Comparison of ENCODE assay signal across 25 cellular contexts in the genomic region with DNA sequence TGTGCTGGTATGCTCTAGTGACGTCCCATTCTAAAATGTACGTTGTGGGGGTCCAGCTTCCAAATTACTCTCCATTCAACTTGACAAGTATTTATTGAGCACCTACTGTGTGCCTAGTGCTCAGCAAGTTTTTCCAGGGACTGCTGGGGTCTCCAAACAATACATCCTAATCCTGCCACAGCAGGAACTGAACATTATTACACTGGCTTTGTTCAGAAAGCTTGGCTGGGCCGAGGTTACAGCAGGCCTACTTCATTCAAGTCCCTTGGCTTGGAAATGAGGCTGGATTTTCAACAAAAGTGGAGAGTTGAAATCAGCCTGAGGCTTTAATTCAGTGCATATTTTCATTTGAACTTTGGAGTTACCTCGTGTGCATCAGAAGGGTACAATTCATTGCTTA.
"Had no signal": no experiment of that assay in that cellular context is flagged by ENCODE, and none has a peak within 500 bp of the region (broad histone marks: within the 10 kb centered on the region; RNA-seq: fewer than 3 reads in every experiment).

No MANE protein-coding gene starts in this region.

- H3K79me2 ChIP-seq: parathyroid adenoma had no signal

- H3K9me3 Mint-ChIP-seq: effector memory CD8-positive, alpha-beta T cell; stimulated activated naive CD8-positive, alpha-beta T cell treated with anti-CD3 and anti-CD28 coated beads, Interleukin-15, amount 100 ng/mL, for 72 hours had no signal

- H3K27me3 ChIP-seq: colonic mucosa, neutrophil, suprapubic skin, vagina had no signal

- H3K9me3 ChIP-seq: colonic mucosa, lower lobe of right lung, neutrophil, suprapubic skin, vagina had no signal

- H3K4me1 ChIP-seq: colonic mucosa, lower lobe of right lung, parathyroid adenoma, right lobe of liver, suprapubic skin, vagina had no signal

- H3K27ac ChIP-seq: colonic mucosa, lower lobe of right lung, neutrophil, parathyroid adenoma, right lobe of liver, suprapubic skin, vagina had no signal

- H3K4me3 Mint-ChIP-seq: effector memory CD8-positive, alpha-beta T cell; immature natural killer cell; naive thymus-derived CD8-positive, alpha-beta T cell; nephron progenitor cell; stimulated activated naive CD8-positive, alpha-beta T cell treated with anti-CD3 and anti-CD28 coated beads, Interleukin-15, amount 100 ng/mL, for 72 hours had no signal

- H3K36me3 Mint-ChIP-seq: immature natural killer cell; naive thymus-derived CD8-positive, alpha-beta T cell had no signal

- H3K27me3 Mint-ChIP-seq: progenitor cell of endocrine pancreas; stimulated activated naive CD8-positive, alpha-beta T cell treated with anti-CD3 and anti-CD28 coated beads, Interleukin-15, amount 100 ng/mL, for 72 hours had no signal

- H3K4me1 Mint-ChIP-seq: immature natural killer cell; naive thymus-derived CD8-positive, alpha-beta T cell; stimulated activated naive CD8-positive, alpha-beta T cell treated with anti-CD3 and anti-CD28 coated beads, Interleukin-15, amount 100 ng/mL, for 72 hours had no signal

- H2AFZ ChIP-seq: parathyroid adenoma had no signal

- H3K4me3 ChIP-seq: colonic mucosa, lower lobe of right lung, right lobe of liver, suprapubic skin, vagina had no signal

- H3K27ac Mint-ChIP-seq: effector memory CD8-positive, alpha-beta T cell; immature natural killer cell; naive thymus-derived CD8-positive, alpha-beta T cell; nephron progenitor cell; progenitor cell of endocrine pancreas; stimulated activated naive CD8-positive, alpha-beta T cell treated with anti-CD3 and anti-CD28 coated beads, Interleukin-15, amount 100 ng/mL, for 72 hours had no signal

- ATAC-seq: effector memory CD8-positive, alpha-beta T cell; left ventricle myocardium superior; lower lobe of right lung; naive thymus-derived CD8-positive, alpha-beta T cell; right lobe of liver; stimulated activated naive CD8-positive, alpha-beta T cell treated with anti-CD3 and anti-CD28 coated beads, Interleukin-15, amount 100 ng/mL, for 72 hours had no signal

- H3K36me3 ChIP-seq: colonic mucosa, lower lobe of right lung, neutrophil, right lobe of liver, suprapubic skin, vagina had no signal

- DNase-seq: colonic mucosa; dermis blood vessel endothelial cell; effector memory CD8-positive, alpha-beta T cell; hypothalamus; immature natural killer cell; islet precursor cell; kidney glomerular epithelial cell; left ventricle myocardium superior; lower lobe of right lung; naive thymus-derived CD8-positive, alpha-beta T cell; nephron progenitor cell; right lobe of liver; small intestine; stimulated activated CD4-positive, alpha-beta T cell treated with anti-CD3 and anti-CD28 coated beads, Interleukin-12 subunit alpha, Interleukin-12 subunit beta, amount 100 ng/mL, for 4 hours; stimulated activated CD4-positive, alpha-beta T cell treated with anti-CD3 and anti-CD28 coated beads, Interleukin-1b, Interleukin-23, amount 100 ng/mL, for 48 hours; stimulated activated CD4-positive, alpha-beta T cell treated with anti-CD3 and anti-CD28 coated beads, Interleukin-4, amount 100 ng/mL, for 1 hour; stimulated activated CD8-positive, alpha-beta memory T cell treated with anti-CD3 and anti-CD28 coated beads, Interleukin-4, amount 100 ng/mL, for 48 hours; stimulated activated naive CD4-positive, alpha-beta T cell; stimulated activated naive CD8-positive, alpha-beta T cell treated with anti-CD3 and anti-CD28 coated beads, Interleukin-15, amount 100 ng/mL, for 72 hours; trophoblast cell had no signal

- H3K9ac ChIP-seq: parathyroid adenoma had no signal
